8 cellular contexts compared by ENCODE assay signal in genomic region chr6:30615219-30615957, GRCh38. TPM values are rescaled to one million over a fixed set of nuclear protein-coding genes. Genes with fewer than 3 reads are reported as not detected.
DNase-seq lines count a peak whose midpoint lies in the region; ATAC-seq and TF ChIP-seq lines count a peak whose summit lies in the region.

No MANE protein-coding gene starts in this region.

- POLR2A ChIA-PET in BJ (lab: Charles Lee), result interaction anchor here (0.6 to 1.4 kb wide), 16 partner anchors 9 to 1567 kb away, joined by 3 to 30 read pairs (median 8); partner anchors contain the start of genes ABCF1, GTF2H4 and MDC1
- POLR2A ChIA-PET in HCT116 (lab: Charles Lee), result interaction anchor here (0.7 to 3.5 kb wide), 26 partner anchors 11 to 472 kb away, joined by 3 to 17 read pairs (median 6); partner anchors contain the start of genes ABCF1, ATAT1, GNL1 and MDC1

- H3K36me3 ChIP-seq in BJ (ENCODE audit: control insufficient read depth, insufficient read depth, low read length) (peaks cover 9% of the 10 kb centered on the region), HCT116 (ENCODE audit: control insufficient read depth in 1 of 2, insufficient read depth in 2 of 2, low read length in 2 of 2) (peaks cover 14 to 33% of the 10 kb centered on the region in 2 experiments), neuronal stem cell (replicated peaks in 1 of 2; ENCODE audit: control insufficient read depth in 2 of 2, insufficient read depth in 2 of 2, low read length in 2 of 2) (peaks cover 10 to 69% of the 10 kb centered on the region in 2 donors)

- H2AFZ ChIP-seq in HCT116 (ENCODE audit: low read depth, low read length, poor library complexity, severe bottlenecking), result no peak overlapping the region
- H2AFZ ChIP-seq in neuronal stem cell (ENCODE audit: low read length), result no peak overlapping the region

- peak overlapping the region; percentile 87 for H3K4me2 ChIP-seq in HCT116 (ENCODE audit: low read length)
- H3K4me2 ChIP-seq in neuronal stem cell (ENCODE audit: insufficient read depth, low read length, poor library complexity, severe bottlenecking), result peak overlapping the region; percentile 15

- H4K8ac ChIP-seq in neuronal stem cell (ENCODE audit: low read depth, low read length), result no peak overlapping the region

- no peaks in the 10 kb centered on the region for H3K9me2 ChIP-seq in HCT116 (ENCODE audit: insufficient read depth)

- TF ChIP-seq CTCF in BJ (IDR thresholded peaks at IDR 0.05; ENCODE audit: insufficient read depth, low read depth, low read length) (no peak), HCT116 (IDR thresholded peaks at IDR 0.05 in 2 of 3, conservative IDR thresholded peaks at IDR 0.05 in 1 of 3; ENCODE audit: borderline replicate concordance in 1 of 3, insufficient read depth in 1 of 3, low read depth in 2 of 3, low read length in 2 of 3) (no peak), foreskin fibroblast (IDR thresholded peaks at IDR 0.05; ENCODE audit: low read depth, low read length) (no peak)

- TF ChIP-seq POLR2A in HCT116 (IDR thresholded peaks at IDR 0.05; ENCODE audit: borderline replicate concordance, extremely low read depth, insufficient read depth, insufficient read length), result peak; percentile 98

- H3K9me3 ChIP-seq in HCT116 (ENCODE audit: control insufficient read depth in 1 of 2, insufficient read depth in 1 of 2, low read depth in 1 of 2, low read length in 2 of 2) (no peaks in the 10 kb centered on the region), neuronal stem cell (replicated peaks in 1 of 2; ENCODE audit: control insufficient read depth in 2 of 2, insufficient read depth in 1 of 2, low read depth in 1 of 2, low read length in 2 of 2) (no peaks in the 10 kb centered on the region)

- H3K27ac ChIP-seq in HCT116 (ENCODE audit: low read depth, low read length) (peak overlapping the region; percentile 87), neuronal stem cell (replicated peaks; ENCODE audit: low read length) (peak overlapping the region; percentile 97)

- peaks cover 2% of the 10 kb centered on the region for H3K79me1 ChIP-seq in neuronal stem cell (ENCODE audit: low read depth, low read length)

- H3K18ac ChIP-seq in neuronal stem cell (ENCODE audit: low read length), result peak overlapping the region; percentile 83

- no peak overlapping the region for H3K4ac ChIP-seq in neuronal stem cell (ENCODE audit: low read length)

- RAD21 ChIA-PET in HCT116 (lab: Charles Lee; ENCODE audit: low non-redundant PET in 1 of 2, low total read pairs in 2 of 2, uncharacterized antibody in 2 of 2, unreplicated experiment in 2 of 2), result interaction anchor here (0.5 to 0.7 kb wide), 2 partner anchors 17 to 19 kb away, joined by 3 to 4 read pairs; no protein-coding TSS in a partner anchor

- H2BK120ac ChIP-seq in neuronal stem cell (ENCODE audit: low read depth, low read length), result no peak overlapping the region

- CTCF ChIA-PET in BJ (lab: Yijun Ruan, JAX), result interaction anchor here (0.7 to 1.2 kb wide), 3 partner anchors 19 to 133 kb away, joined by 3 read pairs; no protein-coding TSS in a partner anchor
- CTCF ChIA-PET in HCT116 (lab: Charles Lee), result interaction anchor here (1.3 to 3.6 kb wide), 3 partner anchors 57 to 133 kb away, joined by 4 to 26 read pairs (median 5); partner anchors contain the start of gene DHX16

- H3K79me2 ChIP-seq in HCT116 (ENCODE audit: insufficient read depth, low read length), result peaks cover 76% of the 10 kb centered on the region

- H3K9ac ChIP-seq in HCT116 (ENCODE audit: low read length) (peak overlapping the region; percentile 98), neuronal stem cell (ENCODE audit: low read depth, low read length, poor library complexity) (peak overlapping the region; percentile 87)

- H4K20me1 ChIP-seq in HCT116 (ENCODE audit: insufficient read depth), result no peaks in the 10 kb centered on the region; the same call in 1 of the 2 replicates

- TSS peak; percentile 7 for BruUV-seq in HCT116 (replicated peaks; lab: Mats Ljungman, UMichigan)

- DNase-seq in BJ (ENCODE audit: low read depth) (no peak), HCT116 (ENCODE audit: low read depth, low spot score) (peak; percentile 75), NCI-H748 treated with DMSO at 0.1 percent for 48 hours (lab: John Stamatoyannopoulos, UW) (peak; percentile 74), foreskin fibroblast (peak; percentile 68 to 85), neuronal stem cell (ENCODE audit: low spot score) (peak; percentile 56)
- peak; percentile 68 for DNase-seq in activated effector memory CD4-positive, alpha-beta T cell treated with anti-CD3 and anti-CD28 coated beads, Interleukin-2, amount 50 U/mL, for 16 hours

- no CpG with 5 or more reads among the region's 10 CpGs for WGBS in neuronal stem cell (ENCODE audit: extremely low coverage in 2 of 2, insufficient read length in 2 of 2, insufficient replicate concordance in 1 of 2), 2 donors

- no peak overlapping the region for H2BK15ac ChIP-seq in neuronal stem cell (ENCODE audit: low read length)

- no peak overlapping the region for H2BK5ac ChIP-seq in neuronal stem cell (ENCODE audit: low read length)

- no peak overlapping the region for H3K23ac ChIP-seq in neuronal stem cell (ENCODE audit: low read depth, low read length, poor library complexity)

- H3K4me3 ChIP-seq in BJ (ENCODE audit: low read depth, low read length) (peak overlapping the region; percentile 87), HCT116 (replicated peaks in 1 of 2; ENCODE audit: low read depth in 1 of 2, low read length in 2 of 2) (peak overlapping the region; percentile 92 to 94), foreskin fibroblast (ENCODE audit: low read depth in 1 of 2, low read length in 2 of 2) (peak overlapping the region; percentile 79 to 99), neuronal stem cell (ENCODE audit: low read length in 2 of 2) (peak overlapping the region; percentile 73 to 88)

- H3K14ac ChIP-seq in neuronal stem cell (ENCODE audit: low read length), result no peak overlapping the region

- no peak overlapping the region for H2BK12ac ChIP-seq in neuronal stem cell (ENCODE audit: low read length)

- H3K4me1 ChIP-seq in HCT116 (ENCODE audit: control insufficient read depth in 1 of 2, insufficient read depth in 2 of 2, low read length in 2 of 2), result peaks cover 13 to 40% of the 10 kb centered on the region in 2 experiments
- H3K4me1 ChIP-seq in neuronal stem cell (ENCODE audit: control insufficient read depth in 2 of 2, insufficient read depth in 1 of 2, low read depth in 1 of 2, low read length in 2 of 2), result peaks cover 11% of the 10 kb centered on the region in 2 donors

- H3K27me3 ChIP-seq in BJ (ENCODE audit: control insufficient read depth, insufficient read depth, low read length) (no peaks in the 10 kb centered on the region), HCT116 (ENCODE audit: insufficient read depth, low read length) (no peaks in the 10 kb centered on the region), neuronal stem cell (ENCODE audit: control insufficient read depth in 3 of 3, insufficient read depth in 3 of 3, low read depth in 1 of 3, low read length in 3 of 3) (no peaks in the 10 kb centered on the region)

- intact Hi-C loops in HCT116 (cut with micrococcal nuclease), result loop anchor here (10.0 kb wide), 1 partner anchor 199 kb away; no protein-coding TSS in a partner anchor

- no peak for TF ChIP-seq RAD21 in HCT116 (IDR thresholded peaks at IDR 0.05; ENCODE audit: low read depth)

- H4K91ac ChIP-seq in neuronal stem cell (ENCODE audit: low read depth, low read length, poor library complexity), result no peak overlapping the region

- H2AK5ac ChIP-seq in neuronal stem cell (ENCODE audit: low read depth, low read length), result no peak overlapping the region

- ATAC-seq in HCT116 (no peak), HG03280 (IDR thresholded peaks at IDR 0.05; ENCODE audit: unreplicated experiment) (no peak), GM19328 (IDR thresholded peaks at IDR 0.05; ENCODE audit: unreplicated experiment) (no peak)

TF ChIP-seq in HCT116, 20 proteins besides CTCF, POLR2A, EP300 and RAD21:
- TF ChIP-seq POLR2AphosphoS5 (IDR thresholded peaks at IDR 0.05; ENCODE audit: low read depth, low read length), result peak; percentile 93
- no peak for TF ChIP-seq JUND (IDR thresholded peaks at IDR 0.05)

RNA-seq across cellular contexts. Expression of gene PPP1R10, which starts 1.7 kb away (rescaled TPM):
- 27.0 and 32.2 TPM in 2 replicates for polyA plus RNA-seq in BJ (2011; rRNA removed)
- 49.2 and 50.6 TPM in 2 replicates for polyA minus RNA-seq in BJ (2011; rRNA and poly(A)+ RNA removed)
- 104 TPM for total RNA-seq in HCT116 (2021; ENCODE audit: unreplicated experiment)
- polyA plus RNA-seq in HCT116 (2012), result 38.7 and 44.4 TPM in 2 replicates
- polyA plus RNA-seq in neuronal stem cell (2013, experiment 1 of 2), result 85.6 TPM
- 93.7 TPM for polyA plus RNA-seq in neuronal stem cell (2013, experiment 2 of 2)

RNA-seq across cellular contexts. Expression of gene MRPS18B, which starts 2.3 kb away (rescaled TPM):
- polyA plus RNA-seq in BJ (2011; rRNA removed), result 58.7 and 69.3 TPM in 2 replicates
- 32.8 and 53.6 TPM in 2 replicates for polyA minus RNA-seq in BJ (2011; rRNA and poly(A)+ RNA removed)
- total RNA-seq in HCT116 (2021; ENCODE audit: unreplicated experiment), result 112 TPM
- polyA plus RNA-seq in HCT116 (2012), result 92.3 and 113 TPM in 2 replicates
- 34.2 TPM for polyA plus RNA-seq in neuronal stem cell (2013, experiment 1 of 2)
- polyA plus RNA-seq in neuronal stem cell (2013, experiment 2 of 2), result 37.0 TPM

RNA-seq across cellular contexts. Expression of gene ATAT1, which starts 11.3 kb away (rescaled TPM):
- polyA plus RNA-seq in BJ (2011; rRNA removed), result 5.5 and 6.8 TPM in 2 replicates
- 6.5 and 6.9 TPM in 2 replicates for polyA minus RNA-seq in BJ (2011; rRNA and poly(A)+ RNA removed)
- 19.8 TPM for total RNA-seq in HCT116 (2021; ENCODE audit: unreplicated experiment)
- polyA plus RNA-seq in HCT116 (2012), result 19.8 and 24.0 TPM in 2 replicates
- 59.8 TPM for polyA plus RNA-seq in neuronal stem cell (2013, experiment 1 of 2)
- 56.1 TPM for polyA plus RNA-seq in neuronal stem cell (2013, experiment 2 of 2)

RNA-seq across cellular contexts. Expression of gene C6orf136, which starts 31.5 kb away (rescaled TPM):
- 5.4 and 6.0 TPM in 2 replicates for polyA plus RNA-seq in BJ (2011; rRNA removed)
- 8.1 and 13.6 TPM in 2 replicates for polyA minus RNA-seq in BJ (2011; rRNA and poly(A)+ RNA removed)
- total RNA-seq in HCT116 (2021; ENCODE audit: unreplicated experiment), result 34.8 TPM
- 26.5 and 27.6 TPM in 2 replicates for polyA plus RNA-seq in HCT116 (2012)
- polyA plus RNA-seq in neuronal stem cell (2013, experiment 1 of 2), result 17.2 TPM
- polyA plus RNA-seq in neuronal stem cell (2013, experiment 2 of 2), result 16.5 TPM

RNA-seq across cellular contexts. Expression of gene ABCF1, which starts 44.1 kb away (rescaled TPM):
- 30.0 and 37.9 TPM in 2 replicates for polyA plus RNA-seq in BJ (2011; rRNA removed)
- 48.5 and 54.9 TPM in 2 replicates for polyA minus RNA-seq in BJ (2011; rRNA and poly(A)+ RNA removed)
- total RNA-seq in HCT116 (2021; ENCODE audit: unreplicated experiment), result 53.3 TPM
- polyA plus RNA-seq in HCT116 (2012), result 40.6 and 41.5 TPM in 2 replicates
- polyA plus RNA-seq in neuronal stem cell (2013, experiment 1 of 2), result 66.4 TPM
- 63.9 TPM for polyA plus RNA-seq in neuronal stem cell (2013, experiment 2 of 2)
